21 cellular contexts compared by ENCODE assay signal in the genomic region with DNA sequence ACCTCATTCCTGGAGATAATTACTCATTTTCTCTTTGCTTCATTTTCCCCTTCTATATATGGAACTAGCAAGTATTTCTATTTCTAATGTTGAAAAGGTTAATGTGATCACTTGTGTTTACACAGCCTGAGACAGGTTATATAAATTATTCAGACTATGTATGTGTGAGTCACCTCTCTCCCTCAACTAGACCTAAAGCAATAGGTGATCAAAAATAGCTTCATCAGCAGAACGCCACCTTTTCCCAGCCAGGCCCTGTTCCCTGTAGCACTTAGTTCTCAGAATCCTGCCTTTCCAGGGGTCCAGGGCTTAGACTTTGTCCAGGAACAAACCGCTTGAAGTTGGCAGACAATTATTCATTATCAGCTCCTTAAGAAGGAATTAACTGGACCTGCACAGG.
A peak's percentile ranks its signal among the peaks of the same experiment; 100 is the strongest.
DNase-seq lines count a peak whose midpoint lies in the region; ATAC-seq, FAIRE-seq and TF ChIP-seq lines count a peak whose summit lies in the region.
"Had no signal": no experiment of that assay in that cellular context is flagged by ENCODE, and none has a peak within 500 bp of the region (broad histone marks: within the 10 kb centered on the region; RNA-seq: fewer than 3 reads in every experiment).

No MANE protein-coding gene starts in this region.

- no TSS peak for BruUV-seq in mammary epithelial cell (replicated peaks; lab: Mats Ljungman, UMichigan)

- POLR2A ChIA-PET in A549 (lab: Yijun Ruan, JAX), result no interaction called here

- TF ChIP-seq CTCF in A549 (IDR thresholded peaks at IDR 0.05) (no peak), mammary epithelial cell (conservative IDR thresholded peaks at IDR 0.05 in 1 of 2, IDR thresholded peaks at IDR 0.05 in 1 of 2; ENCODE audit: extremely low read depth in 1 of 2, insufficient read depth in 1 of 2, low read depth in 1 of 2, low read length in 2 of 2) (no peak)

- CTCF ChIA-PET in A549 (lab: Yijun Ruan, JAX) (interaction anchor here (0.9 to 2.0 kb wide), 4 partner anchors 17 to 619 kb away, joined by 3 to 7 read pairs (median 4); no protein-coding TSS in a partner anchor), mammary epithelial cell (lab: Charles Lee; ENCODE audit: low non-redundant PET) (no interaction called here)

- dilution Hi-C loops in mammary epithelial cell (cut with HindIII; ENCODE audit: low sequenced_read_pairs), result no loop called here

- 56% methylated on average over 2 of the region's 2 CpGs for WGBS in A549 (ENCODE audit: missing lambda C conversion rate)
- 50% methylated on average over 2 of the region's 2 CpGs for WGBS in mammary epithelial cell (ENCODE audit: low coverage, missing lambda C conversion rate)

- no peaks in the 10 kb centered on the region for H3K36me3 ChIP-seq in mammary epithelial cell (ENCODE audit: insufficient read depth, low read length)
- H3K36me3 ChIP-seq: prostate gland had no signal

- no peak overlapping the region for H3K9ac ChIP-seq in mammary epithelial cell (ENCODE audit: insufficient read depth, low read length)

- no peak for TF ChIP-seq POLR2A in A549 (IDR thresholded peaks at IDR 0.05; ENCODE audit: low read length)

- no peaks in the 10 kb centered on the region for H3K27me3 ChIP-seq in mammary epithelial cell (ENCODE audit: insufficient read depth, low read length)

- H3K9me3 ChIP-seq in A549 (no peaks in the 10 kb centered on the region), mammary epithelial cell (replicated peaks; ENCODE audit: insufficient read depth, low read length) (no peaks in the 10 kb centered on the region)
- H3K9me3 ChIP-seq: mucosa of descending colon, prostate gland had no signal

- FAIRE-seq in A549 (lab: Jason Lieb, UNC), result no peak
- FAIRE-seq: astrocyte had no signal

- H3K4me2 ChIP-seq in A549 (no peak overlapping the region), mammary epithelial cell (ENCODE audit: insufficient read depth, low read depth, low read length) (no peak overlapping the region)

- H3K79me2 ChIP-seq in mammary epithelial cell (ENCODE audit: insufficient read depth, low read length), result no peaks in the 10 kb centered on the region

- TF ChIP-seq EP300 in A549 (IDR thresholded peaks at IDR 0.05), result no peak

- intact Hi-C loops in mammary epithelial cell (cut with micrococcal nuclease), result no loop called here

- in situ Hi-C loops in mammary epithelial cell (cut with MboI; ENCODE audit: low sequenced_read_pairs in 2 of 2), result no loop called here

- H3K27ac ChIP-seq in A549 (peak overlapping the region; percentile 40 to 48; a peak in 1 of 6 replicates), mammary epithelial cell (ENCODE audit: insufficient read depth, low read depth, low read length) (no peak overlapping the region)
- H3K27ac ChIP-seq: 22Rv1, HL-60, prostate gland had no signal

- no peak for TF ChIP-seq RAD21 in A549 (conservative IDR thresholded peaks at IDR 0.05 in 1 of 2, IDR thresholded peaks at IDR 0.05 in 1 of 2)

- H3K4me1 ChIP-seq in A549 (peaks cover 18% of the 10 kb centered on the region; the same call in 2 of the 3 replicates), mammary epithelial cell (ENCODE audit: insufficient read depth, low read length) (peaks cover 6% of the 10 kb centered on the region)
- H3K4me1 ChIP-seq: prostate gland had no signal

- H2AFZ ChIP-seq in mammary epithelial cell (ENCODE audit: low read depth, low read length), result no peak overlapping the region

- H4K20me1 ChIP-seq in mammary epithelial cell (ENCODE audit: insufficient read depth, low read length), result no peaks in the 10 kb centered on the region

- ATAC-seq in A549, result no peak
- ATAC-seq: left ventricle myocardium superior, mucosa of descending colon had no signal

- H3K4me3 ChIP-seq in A549 (no peak overlapping the region), mammary epithelial cell (replicated peaks in 1 of 3; ENCODE audit: insufficient read depth in 1 of 3, low read depth in 2 of 3, low read length in 3 of 3) (no peak overlapping the region)
- H3K4me3 ChIP-seq: mucosa of descending colon, prostate gland had no signal

- peak; percentile 39 for DNase-seq in NCI-H82 (lab: John Stamatoyannopoulos, UW)
- DNase-seq in NCI-H82 treated with DMSO at 0.1 percent for 48 hours (lab: John Stamatoyannopoulos, UW; ENCODE audit: unreplicated experiment), result no peak
- DNase-seq in A549 (ENCODE audit: low read depth in 1 of 2, low spot score in 1 of 2), result no peak
- DNase-seq in mammary epithelial cell, result peak; percentile 11
- peak; percentile 51 for DNase-seq in kidney tubule cell (ENCODE audit: low spot score)
- no peak for DNase-seq in retina
- DNase-seq in C1 segment of cervical spinal cord (lab: John Stamatoyannopoulos, UW), result no peak
- DNase-seq in DMS53 (lab: John Stamatoyannopoulos, UW), result no peak
- DNase-seq: activated CD4-positive, alpha-beta memory T cell treated with anti-CD3 and anti-CD28 coated beads, Interleukin-2, amount 10 ng/mL, durations not matched to agents 7 days and 5 days; activated naive CD4-positive, alpha-beta T cell treated with anti-CD3 and anti-CD28 coated beads, Interleukin-2, amount 10 ng/mL, durations not matched to agents 7 days and 5 days; CD4-positive, alpha-beta memory T cell; left ventricle myocardium superior; mucosa of descending colon; NCI-H2081; NCI-H774; SHP77 treated with DMSO at 0.1 percent for 48 hours; T-helper 9 cell had no signal

TF ChIP-seq in A549, 52 proteins besides CTCF, POLR2A, EP300 and RAD21:
- TF ChIP-seq ESRRA (IDR thresholded peaks at IDR 0.05; ENCODE audit: borderline replicate concordance, low read length), result no peak
- TF ChIP-seq MAFK (IDR thresholded peaks at IDR 0.05; ENCODE audit: partially characterized antibody), result peak; percentile 74
- TF ChIP-seq FOSL2 (IDR thresholded peaks at IDR 0.05), result no peak
- no peak for TF ChIP-seq FOSL2 (CRISPR knock-in tag; IDR thresholded peaks at IDR 0.05)
- TF ChIP-seq RCOR1 (IDR thresholded peaks at IDR 0.05; ENCODE audit: low read depth, low read length), result no peak

Comparison
In these comparisons a context has a peak if more than half of its experiments do, and no peak if none do; other contexts are left out.
1. DNase-seq: peak in NCI-H82 (single experiment), mammary epithelial cell (single experiment) and kidney tubule cell (single experiment); none in NCI-H82 treated with DMSO at 0.1 percent for 48 hours (single experiment), A549 (0 of 2), retina (single experiment), C1 segment of cervical spinal cord (0 of 14) and DMS53 (single experiment).